In genomic region chr5:92944903-92945629, GRCh38 we compare ENCODE assay signal across 1 cellular context.
TF ChIP-seq lines count a peak whose summit lies in the region.

No MANE protein-coding gene starts in this region.

TF ChIP-seq in HepG2, 621 proteins besides CTCF, POLR2A, EP300 and RAD21 (continued from another document and continues in another):
- TF ChIP-seq, protein P1, sequence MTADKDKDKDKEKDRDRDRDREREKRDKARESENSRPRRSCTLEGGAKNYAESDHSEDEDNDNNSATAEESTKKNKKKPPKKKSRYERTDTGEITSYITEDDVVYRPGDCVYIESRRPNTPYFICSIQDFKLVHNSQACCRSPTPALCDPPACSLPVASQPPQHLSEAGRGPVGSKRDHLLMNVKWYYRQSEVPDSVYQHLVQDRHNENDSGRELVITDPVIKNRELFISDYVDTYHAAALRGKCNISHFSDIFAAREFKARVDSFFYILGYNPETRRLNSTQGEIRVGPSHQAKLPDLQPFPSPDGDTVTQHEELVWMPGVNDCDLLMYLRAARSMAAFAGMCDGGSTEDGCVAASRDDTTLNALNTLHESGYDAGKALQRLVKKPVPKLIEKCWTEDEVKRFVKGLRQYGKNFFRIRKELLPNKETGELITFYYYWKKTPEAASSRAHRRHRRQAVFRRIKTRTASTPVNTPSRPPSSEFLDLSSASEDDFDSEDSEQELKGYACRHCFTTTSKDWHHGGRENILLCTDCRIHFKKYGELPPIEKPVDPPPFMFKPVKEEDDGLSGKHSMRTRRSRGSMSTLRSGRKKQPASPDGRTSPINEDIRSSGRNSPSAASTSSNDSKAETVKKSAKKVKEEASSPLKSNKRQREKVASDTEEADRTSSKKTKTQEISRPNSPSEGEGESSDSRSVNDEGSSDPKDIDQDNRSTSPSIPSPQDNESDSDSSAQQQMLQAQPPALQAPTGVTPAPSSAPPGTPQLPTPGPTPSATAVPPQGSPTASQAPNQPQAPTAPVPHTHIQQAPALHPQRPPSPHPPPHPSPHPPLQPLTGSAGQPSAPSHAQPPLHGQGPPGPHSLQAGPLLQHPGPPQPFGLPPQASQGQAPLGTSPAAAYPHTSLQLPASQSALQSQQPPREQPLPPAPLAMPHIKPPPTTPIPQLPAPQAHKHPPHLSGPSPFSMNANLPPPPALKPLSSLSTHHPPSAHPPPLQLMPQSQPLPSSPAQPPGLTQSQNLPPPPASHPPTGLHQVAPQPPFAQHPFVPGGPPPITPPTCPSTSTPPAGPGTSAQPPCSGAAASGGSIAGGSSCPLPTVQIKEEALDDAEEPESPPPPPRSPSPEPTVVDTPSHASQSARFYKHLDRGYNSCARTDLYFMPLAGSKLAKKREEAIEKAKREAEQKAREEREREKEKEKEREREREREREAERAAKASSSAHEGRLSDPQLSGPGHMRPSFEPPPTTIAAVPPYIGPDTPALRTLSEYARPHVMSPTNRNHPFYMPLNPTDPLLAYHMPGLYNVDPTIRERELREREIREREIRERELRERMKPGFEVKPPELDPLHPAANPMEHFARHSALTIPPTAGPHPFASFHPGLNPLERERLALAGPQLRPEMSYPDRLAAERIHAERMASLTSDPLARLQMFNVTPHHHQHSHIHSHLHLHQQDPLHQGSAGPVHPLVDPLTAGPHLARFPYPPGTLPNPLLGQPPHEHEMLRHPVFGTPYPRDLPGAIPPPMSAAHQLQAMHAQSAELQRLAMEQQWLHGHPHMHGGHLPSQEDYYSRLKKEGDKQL (CRISPR knock-in tag; IDR thresholded peaks at IDR 0.05; ENCODE audit: low read depth): peak; percentile 86
- TF ChIP-seq ZNF780A (CRISPR knock-in tag; IDR thresholded peaks at IDR 0.05) (no peak), DMAP1 (CRISPR knock-in tag; IDR thresholded peaks at IDR 0.05) (no peak), ZIK1 (CRISPR knock-in tag; IDR thresholded peaks at IDR 0.05; ENCODE audit: borderline replicate concordance, low read depth) (no peak), ADNP (CRISPR knock-in tag; IDR thresholded peaks at IDR 0.05) (no peak), CHD4 (IDR thresholded peaks at IDR 0.05; ENCODE audit: borderline replicate concordance, low read length) (peak; percentile 78; the same call in 1 of the 2 replicates), ARNTL (CRISPR knock-in tag; IDR thresholded peaks at IDR 0.05) (no peak; the same call in 1 of the 2 replicates), ZFP36L2 (CRISPR knock-in tag; IDR thresholded peaks at IDR 0.05) (no peak), PHF20 (CRISPR knock-in tag; IDR thresholded peaks at IDR 0.05) (no peak), ZBTB2 (CRISPR knock-in tag; IDR thresholded peaks at IDR 0.05; ENCODE audit: low read depth) (no peak), ZFY (CRISPR knock-in tag; IDR thresholded peaks at IDR 0.05) (no peak), TEAD3 (CRISPR knock-in tag; optimal IDR thresholded peaks at IDR 0.05; ENCODE audit: borderline replicate concordance) (peak; percentile 53), ZNF33A (CRISPR knock-in tag; IDR thresholded peaks at IDR 0.05; ENCODE audit: borderline replicate concordance) (0 out of 2 replicates have a peak, but pooled peaks have one; percentile 22), NFYB (CRISPR knock-in tag; IDR thresholded peaks at IDR 0.05) (no peak), TCF7L2 (IDR thresholded peaks at IDR 0.05; ENCODE audit: low read depth, low read length) (no peak; the same call in 1 of the 2 replicates), ZNF639 (CRISPR knock-in tag; conservative IDR thresholded peaks at IDR 0.05) (no peak), ZNF879 (CRISPR knock-in tag; IDR thresholded peaks at IDR 0.05) (no peak), NCOA1 (CRISPR knock-in tag; IDR thresholded peaks at IDR 0.05) (no peak), ZNF749 (CRISPR knock-in tag; IDR thresholded peaks at IDR 0.05; ENCODE audit: borderline replicate concordance) (no peak), ZBTB42 (CRISPR knock-in tag; IDR thresholded peaks at IDR 0.05) (no peak), KDM6A (CRISPR knock-in tag; IDR thresholded peaks at IDR 0.05; ENCODE audit: low read depth) (no peak; the same call in none of the 2 replicates), GTF3A (CRISPR knock-in tag; conservative IDR thresholded peaks at IDR 0.05) (no peak), TAF1 (CRISPR knock-in tag; IDR thresholded peaks at IDR 0.05) (no peak), ZZZ3 (CRISPR knock-in tag; IDR thresholded peaks at IDR 0.05; ENCODE audit: borderline replicate concordance) (no peak), PRPF4 (IDR thresholded peaks at IDR 0.05; ENCODE audit: low read depth, low read length, poor library complexity, severe bottlenecking) (no peak), POLR2AphosphoS5 (IDR thresholded peaks at IDR 0.05; ENCODE audit: low read depth, low read length) (no peak; the same call in 1 of the 2 replicates), MAFK (conservative IDR thresholded peaks at IDR 0.05 in 1 of 2, IDR thresholded peaks at IDR 0.05 in 1 of 2; ENCODE audit: low read length in 2 of 2) (no peak), ZNF235 (CRISPR knock-in tag; IDR thresholded peaks at IDR 0.05; ENCODE audit: borderline replicate concordance) (no peak), ZNF496 (CRISPR knock-in tag; IDR thresholded peaks at IDR 0.05; ENCODE audit: insufficient replicate concordance) (no peak), SIX4 (CRISPR knock-in tag; IDR thresholded peaks at IDR 0.05) (peak; percentile 60; the same call in 1 of the 2 replicates), ZNF512 (CRISPR knock-in tag; IDR thresholded peaks at IDR 0.05) (no peak), CHD2 (IDR thresholded peaks at IDR 0.05; ENCODE audit: low read depth, low read length) (no peak), MXD4 (CRISPR knock-in tag; IDR thresholded peaks at IDR 0.05) (no peak), NCOR1 (IDR thresholded peaks at IDR 0.05; ENCODE audit: borderline replicate concordance, low read length) (no peak; the same call in 1 of the 2 replicates), NFATC3 (CRISPR knock-in tag; IDR thresholded peaks at IDR 0.05) (no peak), ZNF274 (CRISPR knock-in tag; IDR thresholded peaks at IDR 0.05) (no peak), FOSL1 (CRISPR knock-in tag; IDR thresholded peaks at IDR 0.05; ENCODE audit: borderline replicate concordance) (no peak; the same call in 1 of the 2 replicates), MAF1 (CRISPR knock-in tag; IDR thresholded peaks at IDR 0.05; ENCODE audit: borderline replicate concordance) (no peak), CCAR2 (optimal IDR thresholded peaks at IDR 0.05; ENCODE audit: low read depth, low read length) (no peak), ZNF709 (CRISPR knock-in tag; IDR thresholded peaks at IDR 0.05) (no peak), ZNF501 (CRISPR knock-in tag; IDR thresholded peaks at IDR 0.05) (no peak), CHCHD3 (CRISPR knock-in tag; IDR thresholded peaks at IDR 0.05) (no peak), ZNF333 (CRISPR knock-in tag; IDR thresholded peaks at IDR 0.05; ENCODE audit: borderline replicate concordance) (no peak), ZNF160 (CRISPR knock-in tag; IDR thresholded peaks at IDR 0.05) (no peak)
- TF ChIP-seq, protein P2, sequence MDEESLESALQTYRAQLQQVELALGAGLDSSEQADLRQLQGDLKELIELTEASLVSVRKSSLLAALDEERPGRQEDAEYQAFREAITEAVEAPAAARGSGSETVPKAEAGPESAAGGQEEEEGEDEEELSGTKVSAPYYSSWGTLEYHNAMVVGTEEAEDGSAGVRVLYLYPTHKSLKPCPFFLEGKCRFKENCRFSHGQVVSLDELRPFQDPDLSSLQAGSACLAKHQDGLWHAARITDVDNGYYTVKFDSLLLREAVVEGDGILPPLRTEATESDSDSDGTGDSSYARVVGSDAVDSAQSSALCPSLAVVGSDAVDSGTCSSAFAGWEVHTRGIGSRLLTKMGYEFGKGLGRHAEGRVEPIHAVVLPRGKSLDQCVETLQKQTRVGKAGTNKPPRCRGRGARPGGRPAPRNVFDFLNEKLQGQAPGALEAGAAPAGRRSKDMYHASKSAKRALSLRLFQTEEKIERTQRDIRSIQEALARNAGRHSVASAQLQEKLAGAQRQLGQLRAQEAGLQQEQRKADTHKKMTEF (CRISPR knock-in tag; IDR thresholded peaks at IDR 0.05): peak; percentile 85
- TF ChIP-seq, protein P3, sequence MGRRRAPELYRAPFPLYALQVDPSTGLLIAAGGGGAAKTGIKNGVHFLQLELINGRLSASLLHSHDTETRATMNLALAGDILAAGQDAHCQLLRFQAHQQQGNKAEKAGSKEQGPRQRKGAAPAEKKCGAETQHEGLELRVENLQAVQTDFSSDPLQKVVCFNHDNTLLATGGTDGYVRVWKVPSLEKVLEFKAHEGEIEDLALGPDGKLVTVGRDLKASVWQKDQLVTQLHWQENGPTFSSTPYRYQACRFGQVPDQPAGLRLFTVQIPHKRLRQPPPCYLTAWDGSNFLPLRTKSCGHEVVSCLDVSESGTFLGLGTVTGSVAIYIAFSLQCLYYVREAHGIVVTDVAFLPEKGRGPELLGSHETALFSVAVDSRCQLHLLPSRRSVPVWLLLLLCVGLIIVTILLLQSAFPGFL (CRISPR knock-in tag; IDR thresholded peaks at IDR 0.05): no peak
- TF ChIP-seq, protein P4, sequence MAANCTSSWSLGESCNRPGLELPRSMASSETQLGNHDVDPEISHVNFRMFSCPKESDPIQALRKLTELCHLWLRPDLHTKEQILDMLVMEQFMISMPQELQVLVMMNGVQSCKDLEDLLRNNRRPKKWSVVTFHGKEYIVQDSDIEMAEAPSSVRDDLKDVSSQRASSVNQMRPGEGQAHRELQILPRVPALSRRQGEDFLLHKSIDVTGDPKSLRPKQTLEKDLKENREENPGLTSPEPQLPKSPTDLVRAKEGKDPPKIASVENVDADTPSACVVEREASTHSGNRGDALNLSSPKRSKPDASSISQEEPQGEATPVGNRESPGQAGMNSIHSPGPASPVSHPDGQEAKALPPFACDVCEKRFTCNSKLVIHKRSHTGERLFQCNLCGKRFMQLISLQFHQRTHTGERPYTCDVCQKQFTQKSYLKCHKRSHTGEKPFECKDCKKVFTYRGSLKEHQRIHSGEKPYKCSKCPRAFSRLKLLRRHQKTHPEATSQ (CRISPR knock-in tag; IDR thresholded peaks at IDR 0.05; ENCODE audit: borderline replicate concordance): peak; percentile 55; the same call in 1 of the 2 replicates
- TF ChIP-seq, protein P5, sequence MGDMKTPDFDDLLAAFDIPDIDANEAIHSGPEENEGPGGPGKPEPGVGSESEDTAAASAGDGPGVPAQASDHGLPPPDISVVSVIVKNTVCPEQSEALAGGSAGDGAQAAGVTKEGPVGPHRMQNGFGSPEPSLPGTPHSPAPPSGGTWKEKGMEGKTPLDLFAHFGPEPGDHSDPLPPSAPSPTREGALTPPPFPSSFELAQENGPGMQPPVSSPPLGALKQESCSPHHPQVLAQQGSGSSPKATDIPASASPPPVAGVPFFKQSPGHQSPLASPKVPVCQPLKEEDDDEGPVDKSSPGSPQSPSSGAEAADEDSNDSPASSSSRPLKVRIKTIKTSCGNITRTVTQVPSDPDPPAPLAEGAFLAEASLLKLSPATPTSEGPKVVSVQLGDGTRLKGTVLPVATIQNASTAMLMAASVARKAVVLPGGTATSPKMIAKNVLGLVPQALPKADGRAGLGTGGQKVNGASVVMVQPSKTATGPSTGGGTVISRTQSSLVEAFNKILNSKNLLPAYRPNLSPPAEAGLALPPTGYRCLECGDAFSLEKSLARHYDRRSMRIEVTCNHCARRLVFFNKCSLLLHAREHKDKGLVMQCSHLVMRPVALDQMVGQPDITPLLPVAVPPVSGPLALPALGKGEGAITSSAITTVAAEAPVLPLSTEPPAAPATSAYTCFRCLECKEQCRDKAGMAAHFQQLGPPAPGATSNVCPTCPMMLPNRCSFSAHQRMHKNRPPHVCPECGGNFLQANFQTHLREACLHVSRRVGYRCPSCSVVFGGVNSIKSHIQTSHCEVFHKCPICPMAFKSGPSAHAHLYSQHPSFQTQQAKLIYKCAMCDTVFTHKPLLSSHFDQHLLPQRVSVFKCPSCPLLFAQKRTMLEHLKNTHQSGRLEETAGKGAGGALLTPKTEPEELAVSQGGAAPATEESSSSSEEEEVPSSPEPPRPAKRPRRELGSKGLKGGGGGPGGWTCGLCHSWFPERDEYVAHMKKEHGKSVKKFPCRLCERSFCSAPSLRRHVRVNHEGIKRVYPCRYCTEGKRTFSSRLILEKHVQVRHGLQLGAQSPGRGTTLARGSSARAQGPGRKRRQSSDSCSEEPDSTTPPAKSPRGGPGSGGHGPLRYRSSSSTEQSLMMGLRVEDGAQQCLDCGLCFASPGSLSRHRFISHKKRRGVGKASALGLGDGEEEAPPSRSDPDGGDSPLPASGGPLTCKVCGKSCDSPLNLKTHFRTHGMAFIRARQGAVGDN (CRISPR knock-in tag; IDR thresholded peaks at IDR 0.05): no peak
- TF ChIP-seq, protein P6, sequence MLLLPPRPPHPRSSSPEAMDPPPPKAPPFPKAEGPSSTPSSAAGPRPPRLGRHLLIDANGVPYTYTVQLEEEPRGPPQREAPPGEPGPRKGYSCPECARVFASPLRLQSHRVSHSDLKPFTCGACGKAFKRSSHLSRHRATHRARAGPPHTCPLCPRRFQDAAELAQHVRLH (CRISPR knock-in tag; IDR thresholded peaks at IDR 0.05; ENCODE audit: borderline replicate concordance, low read depth): no peak
